In genomic region chr21:43749686-43750262, GRCh38 we compare ENCODE assay signal across 24 cellular contexts.
"Had no signal": no experiment of that assay in that cellular context is flagged by ENCODE, and none has a peak within 500 bp of the region (broad histone marks: within the 10 kb centered on the region; RNA-seq: fewer than 3 reads in every experiment).

No MANE protein-coding gene starts in this region.

- H3K9ac ChIP-seq: parathyroid adenoma had no signal

- H3K27me3 Mint-ChIP-seq: activated naive CD8-positive, alpha-beta T cell; naive B cell; stimulated activated naive CD8-positive, alpha-beta T cell treated with anti-CD3 and anti-CD28 coated beads, Interleukin-15, Interleukin-2, amounts not matched to agents 100 ng/mL and 50 ng/mL, for 24 hours had no signal

- DNase-seq: activated CD4-positive, alpha-beta T cell treated with anti-CD3 and anti-CD28 coated beads, Interleukin-2, amount 50 U/mL, for 1 hour; activated CD4-positive, CD25-positive, alpha-beta regulatory T cell treated with anti-CD3 and anti-CD28 coated beads, Interleukin-2, amount 50 U/mL, for 72 hours; activated effector memory CD4-positive, alpha-beta T cell treated with Interleukin-2 at 50 U/mL for 16 hours; activated naive CD4-positive, alpha-beta T cell treated with Interleukin-2 at 50 U/mL for 16 hours; amniotic stem cell; caudate nucleus; cortex of kidney; islet precursor cell; left colon; naive B cell; occipital lobe; stimulated activated CD4-positive, alpha-beta T cell treated with anti-CD3 and anti-CD28 coated beads, Interleukin-15, amount 100 ng/mL, for 24 hours; T-helper 1 cell; tibial artery; upper lobe of right lung; WERI-Rb-1 had no signal

- H3K4me3 Mint-ChIP-seq: activated naive CD8-positive, alpha-beta T cell; mesothelial cell of epicardium; naive B cell; stimulated activated naive CD8-positive, alpha-beta T cell treated with anti-CD3 and anti-CD28 coated beads, Interleukin-15, Interleukin-2, amounts not matched to agents 100 ng/mL and 50 ng/mL, for 24 hours had no signal

- H3K27me3 ChIP-seq: gastroesophageal sphincter, hepatocyte, suprapubic skin, tibial artery, upper lobe of right lung had no signal

- H3K4me3 ChIP-seq: gastroesophageal sphincter, hepatocyte, psoas muscle, suprapubic skin, tibial artery, upper lobe of right lung had no signal

- H3K9me3 ChIP-seq: gastroesophageal sphincter, psoas muscle, suprapubic skin, tibial artery, upper lobe of right lung had no signal

- H3K9me3 Mint-ChIP-seq: mesothelial cell of epicardium; naive B cell; stimulated activated naive CD8-positive, alpha-beta T cell treated with anti-CD3 and anti-CD28 coated beads, Interleukin-15, Interleukin-2, amounts not matched to agents 100 ng/mL and 50 ng/mL, for 24 hours had no signal

- H3K4me1 Mint-ChIP-seq: mesothelial cell of epicardium, naive B cell had no signal

- H3K4me1 ChIP-seq: gastroesophageal sphincter, parathyroid adenoma, psoas muscle, suprapubic skin, tibial artery, upper lobe of right lung had no signal

- H3K27ac ChIP-seq: gastroesophageal sphincter, hepatocyte, parathyroid adenoma, psoas muscle, suprapubic skin, tibial artery, upper lobe of right lung, WERI-Rb-1 had no signal

- ATAC-seq: gastroesophageal sphincter, left colon, upper lobe of right lung had no signal

- H3K27ac Mint-ChIP-seq: activated naive CD8-positive, alpha-beta T cell; mesothelial cell of epicardium had no signal

- H3K4me2 ChIP-seq: hepatocyte had no signal
